In the genomic region with DNA sequence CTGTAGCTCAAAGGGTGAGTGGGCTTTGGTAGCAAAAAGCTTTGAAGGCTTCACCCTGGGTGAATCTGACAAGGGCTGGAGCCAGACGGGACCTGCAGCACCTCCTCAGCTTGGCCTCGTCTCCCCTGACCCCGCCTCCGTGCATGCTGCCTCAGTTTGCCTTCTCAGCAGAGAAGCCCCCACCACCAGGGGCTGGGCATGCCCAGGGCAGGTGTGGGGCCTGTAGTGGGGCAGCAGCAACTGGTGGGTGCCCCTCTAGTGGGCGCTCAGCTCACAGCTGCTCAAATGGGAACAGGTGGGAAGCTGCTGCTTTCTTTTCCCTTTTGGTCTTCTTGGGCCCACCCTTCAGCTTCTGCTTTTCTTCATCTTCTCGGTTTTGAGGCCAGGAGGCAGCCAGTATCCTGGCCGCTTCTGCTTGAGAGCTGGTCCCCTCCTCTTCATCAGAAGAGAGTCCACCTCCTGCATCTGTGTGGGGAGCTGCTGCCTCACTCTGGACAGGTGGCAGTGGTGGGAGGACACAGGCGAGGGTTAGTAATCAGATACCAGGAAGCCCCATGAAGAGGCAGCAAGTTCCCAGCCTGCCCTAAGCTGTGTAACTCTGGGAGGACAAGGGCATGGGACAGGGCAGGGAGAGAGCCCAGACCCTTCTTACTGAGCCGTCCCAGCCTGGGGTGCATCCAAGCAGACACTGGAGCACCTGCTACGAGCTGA, we compare ENCODE assay signal across 10 cellular contexts. TPM values are rescaled to one million over a fixed set of nuclear protein-coding genes. Genes with fewer than 3 reads are reported as not detected.
DNase-seq lines count a peak whose midpoint lies in the region; ATAC-seq, FAIRE-seq and TF ChIP-seq lines count a peak whose summit lies in the region.
"Had no signal": no experiment of that assay in that cellular context is flagged by ENCODE, and none has a peak within 500 bp of the region (broad histone marks: within the 10 kb centered on the region; RNA-seq: fewer than 3 reads in every experiment).

No MANE protein-coding gene starts in this region.

- no peak for FAIRE-seq in endothelial cell of umbilical vein (lab: Jason Lieb, UNC)
- FAIRE-seq: GM12878 had no signal

- peak overlapping the region; percentile 88 for H3K4me2 ChIP-seq in endothelial cell of umbilical vein (ENCODE audit: insufficient read depth, low read length)

- dilution Hi-C loops in endothelial cell of umbilical vein (cut with MboI; ENCODE audit: extremely low pct_ligation_motif_present, low sequenced_read_pairs): no loop called here

- H3K27me3 Mint-ChIP-seq in progenitor cell of endocrine pancreas: no peaks in the 10 kb centered on the region

- TF ChIP-seq CTCF in Peyer's patch (IDR thresholded peaks at IDR 0.05) (no peak), endothelial cell of umbilical vein (IDR thresholded peaks at IDR 0.05; ENCODE audit: extremely low read depth in 1 of 2, insufficient read depth in 1 of 2, low read depth in 1 of 2, low read length in 2 of 2) (peak in 1 of 2 donors; percentile 40), psoas muscle (IDR thresholded peaks at IDR 0.05) (no peak), progenitor cell of endocrine pancreas (IDR thresholded peaks at IDR 0.05; ENCODE audit: unreplicated experiment) (no peak)

- H3K4me3 Mint-ChIP-seq in progenitor cell of endocrine pancreas (ENCODE audit: low read depth): no peak overlapping the region

- intact Hi-C loops in endothelial cell of umbilical vein (cut with micrococcal nuclease) (loop anchor here (10.0 kb wide), 2 partner anchors 259 to 799 kb away; partner anchors contain the start of genes NR2C2 and SLC6A6), psoas muscle (cut with DNase I) (no loop called here)

- H3K9me3 Mint-ChIP-seq in progenitor cell of endocrine pancreas (ENCODE audit: low read depth): no peaks in the 10 kb centered on the region

- H3K4me1 Mint-ChIP-seq in progenitor cell of endocrine pancreas (ENCODE audit: low read depth): peaks cover 4% of the 10 kb centered on the region

- CTCF ChIA-PET in endothelial cell of umbilical vein (lab: Charles Lee): interaction anchor here (1.0 to 4.9 kb wide), 5 partner anchors 21 to 402 kb away, joined by 3 to 30 read pairs (median 8); partner anchors contain the start of genes CHCHD4, LSM3, TMEM43 and XPC

- peaks cover 0 to 37% (median 7%) of the 10 kb centered on the region in 4 donors for H3K4me1 ChIP-seq in Peyer's patch
- peaks cover 41% of the 10 kb centered on the region for H3K4me1 ChIP-seq in endothelial cell of umbilical vein (ENCODE audit: control insufficient read depth, extremely low read depth, insufficient read depth, low read length)
- H3K4me1 ChIP-seq in psoas muscle: peaks cover 31% of the 10 kb centered on the region

- no peak overlapping the region for H2AFZ ChIP-seq in endothelial cell of umbilical vein (ENCODE audit: low read depth, low read length)

- H3K9me3 ChIP-seq in Peyer's patch (no peaks in the 10 kb centered on the region), endothelial cell of umbilical vein (replicated peaks; ENCODE audit: control insufficient read depth, insufficient read depth, low read length) (no peaks in the 10 kb centered on the region), psoas muscle (no peaks in the 10 kb centered on the region)

- peak overlapping the region; percentile 93 for H3K9ac ChIP-seq in endothelial cell of umbilical vein (replicated peaks; ENCODE audit: extremely low read depth, insufficient read depth, low read length)

- no peak for ATAC-seq in psoas muscle
- ATAC-seq: GM12878 had no signal

- H3K4me3 ChIP-seq in Peyer's patch (no peak overlapping the region), endothelial cell of umbilical vein (replicated peaks in 1 of 3; ENCODE audit: insufficient read depth in 1 of 3, low read depth in 1 of 3, low read length in 3 of 3) (no peak overlapping the region), psoas muscle (no peak overlapping the region)
- H3K4me3 ChIP-seq: GM12878 had no signal

- H3K36me3 Mint-ChIP-seq in progenitor cell of endocrine pancreas (ENCODE audit: insufficient read depth): peaks cover 10% of the 10 kb centered on the region

- H3K9me1 ChIP-seq in endothelial cell of umbilical vein (replicated peaks; ENCODE audit: control insufficient read depth, extremely low read depth, insufficient read depth, low read length): no peaks in the 10 kb centered on the region

- H3K27ac Mint-ChIP-seq in progenitor cell of endocrine pancreas: no peak overlapping the region

- H3K27ac ChIP-seq in Peyer's patch (peak overlapping the region; percentile 68 to 91 (median 75)), endothelial cell of umbilical vein (ENCODE audit: insufficient read depth, low read depth, low read length) (peak overlapping the region; percentile 100), psoas muscle (peak overlapping the region; percentile 79)

- H3K27me3 ChIP-seq in Peyer's patch (no peaks in the 10 kb centered on the region), endothelial cell of umbilical vein (ENCODE audit: control insufficient read depth in 2 of 2, insufficient read depth in 2 of 2, low read length in 2 of 2) (no peaks in the 10 kb centered on the region), psoas muscle (ENCODE audit: insufficient read depth in 3 of 3, low read length in 2 of 3) (no peaks in the 10 kb centered on the region)

- H4K20me1 ChIP-seq in endothelial cell of umbilical vein (replicated peaks; ENCODE audit: control insufficient read depth, extremely low read depth, insufficient read depth, low read length): no peaks in the 10 kb centered on the region

- no TSS peak for BruUV-seq in endothelial cell of umbilical vein (replicated peaks; lab: Mats Ljungman, UMichigan)

- TF ChIP-seq POLR2A in Peyer's patch (IDR thresholded peaks at IDR 0.05): no peak
- no peak for TF ChIP-seq POLR2A in endothelial cell of umbilical vein (IDR thresholded peaks at IDR 0.05; ENCODE audit: low read depth, low read length)

- H3K79me2 ChIP-seq in endothelial cell of umbilical vein (ENCODE audit: control insufficient read depth, insufficient read depth, low read length): no peaks in the 10 kb centered on the region

- 75 to 84% (median 78%) methylated on average over 10 of the region's 10 CpGs for WGBS in psoas muscle, 3 donors

- DNase-seq in COLO668 (lab: John Stamatoyannopoulos, UW; ENCODE audit: unreplicated experiment) (peak; percentile 19), Peyer's patch (no peak), endothelial cell of umbilical vein (ENCODE audit: low read depth, low spot score) (no peak), psoas muscle (no peak), progenitor cell of endocrine pancreas (ENCODE audit: low spot score, unreplicated experiment) (no peak), H4 (ENCODE audit: low spot score) (no peak), NCI-H128 (lab: John Stamatoyannopoulos, UW; ENCODE audit: unreplicated experiment) (no peak), NCI-H1694 treated with DMSO at 0.1 percent for 48 hours (lab: John Stamatoyannopoulos, UW) (no peak)
- DNase-seq: NCI-H2081 treated with DMSO at 0.1 percent for 48 hours had no signal

- H3K36me3 ChIP-seq in Peyer's patch (peaks cover 0 to 65% (median 0%) of the 10 kb centered on the region in 3 donors), endothelial cell of umbilical vein (ENCODE audit: control insufficient read depth in 2 of 2, extremely low read depth in 1 of 2, insufficient read depth in 2 of 2, low read length in 2 of 2) (peaks cover 0 to 9% of the 10 kb centered on the region in 2 experiments), psoas muscle (ENCODE audit: insufficient read depth in 1 of 2, low read depth in 1 of 2) (peaks cover 0 to 74% of the 10 kb centered on the region in 2 donors)

- POLR2A ChIA-PET in endothelial cell of umbilical vein (lab: Charles Lee): interaction anchor here (0.5 to 2.6 kb wide), 5 partner anchors 21 to 802 kb away, joined by 3 to 30 read pairs (median 5); partner anchors contain the start of genes CHCHD4, LSM3, TMEM43 and XPC

RNA-seq across cellular contexts. Expression of gene TMEM43, which starts 21.0 kb away (rescaled TPM):
- total RNA-seq in Peyer's patch (10 to 100 TPM; 26.6 to 56.5 (median 40.3) TPM), endothelial cell of umbilical vein (69.6 and 80.6 TPM in 2 replicates), psoas muscle (100 to 1,000 TPM in 1 of 4 donors, 10 to 100 TPM in 3; 28.2 to 107 (median 34.2) TPM), progenitor cell of endocrine pancreas (38.2 and 40.0 TPM in 2 replicates)
- polyA plus RNA-seq in endothelial cell of umbilical vein (119 and 122 TPM in 2 replicates), psoas muscle (10 to 100 TPM; 41.5 to 79.0 (median 48.5) TPM)
- 94.3 and 97.8 TPM in 2 replicates for polyA plus RNA-seq in endothelial cell of umbilical vein (2011; cell fraction: cytosol; rRNA removed)
- polyA plus RNA-seq in endothelial cell of umbilical vein (2011; cell fraction: nucleus; rRNA removed): 102 and 112 TPM in 2 replicates
- 79.8 and 81.2 TPM in 2 replicates for polyA plus RNA-seq in endothelial cell of umbilical vein (2012)
- polyA minus RNA-seq in endothelial cell of umbilical vein: 118 and 124 TPM in 2 replicates
- 21.1 TPM for polyA minus RNA-seq in endothelial cell of umbilical vein (2011; cell fraction: cytosol; rRNA and poly(A)+ RNA removed)
- 32.1 and 35.7 TPM in 2 replicates for polyA minus RNA-seq in endothelial cell of umbilical vein (2011; cell fraction: nucleus; rRNA and poly(A)+ RNA removed)
- total RNA-seq in H4 (2014; rRNA removed; shearing (Covaris generic)): 75.6 and 79.7 TPM in 2 replicates

RNA-seq across cellular contexts. Expression of gene CHCHD4, which starts 21.2 kb away (rescaled TPM):
- 10 to 100 TPM; 10.7 to 15.7 (median 11.6) TPM for total RNA-seq in Peyer's patch
- total RNA-seq in endothelial cell of umbilical vein: 12.4 and 13.6 TPM in 2 replicates
- 6.5 and 8.5 TPM in 2 replicates for polyA plus RNA-seq in endothelial cell of umbilical vein
- polyA plus RNA-seq in endothelial cell of umbilical vein (2011; cell fraction: cytosol; rRNA removed): 10.8 and 10.9 TPM in 2 replicates
- 4.9 and 5.5 TPM in 2 replicates for polyA plus RNA-seq in endothelial cell of umbilical vein (2011; cell fraction: nucleus; rRNA removed)
- polyA plus RNA-seq in endothelial cell of umbilical vein (2012): 9.0 and 13.2 TPM in 2 replicates
- polyA minus RNA-seq in endothelial cell of umbilical vein: 4.4 and 5.0 TPM in 2 replicates
- 12.2 TPM for polyA minus RNA-seq in endothelial cell of umbilical vein (2011; cell fraction: cytosol; rRNA and poly(A)+ RNA removed)
- 1.0 and 2.0 TPM in 2 replicates for polyA minus RNA-seq in endothelial cell of umbilical vein (2011; cell fraction: nucleus; rRNA and poly(A)+ RNA removed)
- 10 to 100 TPM; 18.5 to 26.8 (median 19.5) TPM for total RNA-seq in psoas muscle
- polyA plus RNA-seq in psoas muscle: 10 to 100 TPM; 29.5 to 55.4 (median 38.0) TPM
- 10.8 and 12.7 TPM in 2 replicates for total RNA-seq in progenitor cell of endocrine pancreas
- 32.7 and 36.3 TPM in 2 replicates for total RNA-seq in H4 (2014; rRNA removed; shearing (Covaris generic))

RNA-seq across cellular contexts. Expression of gene XPC, which starts 32.6 kb away (rescaled TPM):
- total RNA-seq in Peyer's patch: 10 to 100 TPM; 46.1 to 88.3 (median 78.6) TPM
- 36.7 and 36.8 TPM in 2 replicates for total RNA-seq in endothelial cell of umbilical vein
- polyA plus RNA-seq in endothelial cell of umbilical vein: 9.0 and 11.9 TPM in 2 replicates
- 16.4 and 16.7 TPM in 2 replicates for polyA plus RNA-seq in endothelial cell of umbilical vein (2011; cell fraction: cytosol; rRNA removed)
- polyA plus RNA-seq in endothelial cell of umbilical vein (2011; cell fraction: nucleus; rRNA removed): 59.4 and 61.4 TPM in 2 replicates
- 31.1 and 39.1 TPM in 2 replicates for polyA plus RNA-seq in endothelial cell of umbilical vein (2012)
- 29.2 and 29.8 TPM in 2 replicates for polyA minus RNA-seq in endothelial cell of umbilical vein
- 15.4 TPM for polyA minus RNA-seq in endothelial cell of umbilical vein (2011; cell fraction: cytosol; rRNA and poly(A)+ RNA removed)
- 33.6 and 51.8 TPM in 2 replicates for polyA minus RNA-seq in endothelial cell of umbilical vein (2011; cell fraction: nucleus; rRNA and poly(A)+ RNA removed)
- 10 to 100 TPM; 15.1 to 19.5 (median 16.8) TPM for total RNA-seq in psoas muscle
- polyA plus RNA-seq in psoas muscle: 1 to 10 TPM; 5.3 to 8.4 (median 6.2) TPM
- total RNA-seq in progenitor cell of endocrine pancreas: 40.1 and 43.0 TPM in 2 replicates
- total RNA-seq in H4 (2014; rRNA removed; shearing (Covaris generic)): 17.1 and 22.5 TPM in 2 replicates

RNA-seq across cellular contexts. Expression of gene LSM3, which starts 32.8 kb away (rescaled TPM):
- total RNA-seq in Peyer's patch (10 to 100 TPM in 1 of 4 donors, 1 to 10 TPM in 3; 4.6 to 10.7 (median 7.0) TPM), endothelial cell of umbilical vein (13.0 and 13.6 TPM in 2 replicates), psoas muscle (10 to 100 TPM; 11.1 to 14.9 (median 13.2) TPM), progenitor cell of endocrine pancreas (13.2 and 13.4 TPM in 2 replicates)
- polyA plus RNA-seq in endothelial cell of umbilical vein (2.5 and 4.4 TPM in 2 replicates), psoas muscle (10 to 100 TPM; 13.9 to 20.2 (median 17.7) TPM)
- 6.2 and 7.5 TPM in 2 replicates for polyA plus RNA-seq in endothelial cell of umbilical vein (2011; cell fraction: cytosol; rRNA removed)
- 2.2 and 3.8 TPM in 2 replicates for polyA plus RNA-seq in endothelial cell of umbilical vein (2011; cell fraction: nucleus; rRNA removed)
- polyA plus RNA-seq in endothelial cell of umbilical vein (2012): 11.5 and 19.6 TPM in 2 replicates
- polyA minus RNA-seq in endothelial cell of umbilical vein: 1.7 and 2.5 TPM in 2 replicates
- polyA minus RNA-seq in endothelial cell of umbilical vein (2011; cell fraction: cytosol; rRNA and poly(A)+ RNA removed): 4.0 TPM
- polyA minus RNA-seq in endothelial cell of umbilical vein (2011; cell fraction: nucleus; rRNA and poly(A)+ RNA removed): 3.4 and 3.8 TPM in 2 replicates
- 39.2 and 42.7 TPM in 2 replicates for total RNA-seq in H4 (2014; rRNA removed; shearing (Covaris generic))
